ENCODE assay signal across 1 cellular context in the genomic region with DNA sequence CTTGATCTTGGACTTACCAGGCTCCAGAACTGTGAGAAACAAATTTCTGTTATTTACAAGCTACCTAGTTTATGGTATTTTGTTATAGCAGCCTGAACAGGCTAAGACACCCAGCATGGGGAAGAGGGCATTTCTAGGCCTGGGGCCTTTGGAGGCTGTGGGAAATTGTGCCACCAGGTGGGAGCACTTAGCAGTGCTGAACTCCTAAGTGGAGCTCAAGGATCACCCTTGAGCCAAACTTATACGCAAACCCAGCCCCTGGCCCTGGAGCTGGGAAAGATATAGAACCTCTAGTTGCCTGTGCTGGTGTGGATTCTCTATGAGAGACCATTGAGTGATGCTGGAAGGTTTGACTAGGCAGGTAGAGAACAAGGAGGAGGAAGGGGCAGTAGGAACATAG.
TF ChIP-seq lines count a peak whose summit lies in the region.

No MANE protein-coding gene starts in this region.

TF ChIP-seq in HepG2, 621 proteins besides CTCF, POLR2A, EP300 and RAD21:
- TF ChIP-seq GLI4 (CRISPR knock-in tag; IDR thresholded peaks at IDR 0.05; ENCODE audit: borderline replicate concordance), result no peak
- TF ChIP-seq SMC3 (IDR thresholded peaks at IDR 0.05; ENCODE audit: low read length), result peak; percentile 24; the same call in 1 of the 2 replicates
- peak; percentile 43 for TF ChIP-seq STAG1 (CRISPR knock-in tag; IDR thresholded peaks at IDR 0.05)
- peak; percentile 71 for TF ChIP-seq ZNF263 (CRISPR knock-in tag; IDR thresholded peaks at IDR 0.05)
- TF ChIP-seq ZNF12 (CRISPR knock-in tag; IDR thresholded peaks at IDR 0.05), result peak; percentile 80
TF ChIP-seq in HepG2: peak in this region for 4.
